In the genomic region with DNA sequence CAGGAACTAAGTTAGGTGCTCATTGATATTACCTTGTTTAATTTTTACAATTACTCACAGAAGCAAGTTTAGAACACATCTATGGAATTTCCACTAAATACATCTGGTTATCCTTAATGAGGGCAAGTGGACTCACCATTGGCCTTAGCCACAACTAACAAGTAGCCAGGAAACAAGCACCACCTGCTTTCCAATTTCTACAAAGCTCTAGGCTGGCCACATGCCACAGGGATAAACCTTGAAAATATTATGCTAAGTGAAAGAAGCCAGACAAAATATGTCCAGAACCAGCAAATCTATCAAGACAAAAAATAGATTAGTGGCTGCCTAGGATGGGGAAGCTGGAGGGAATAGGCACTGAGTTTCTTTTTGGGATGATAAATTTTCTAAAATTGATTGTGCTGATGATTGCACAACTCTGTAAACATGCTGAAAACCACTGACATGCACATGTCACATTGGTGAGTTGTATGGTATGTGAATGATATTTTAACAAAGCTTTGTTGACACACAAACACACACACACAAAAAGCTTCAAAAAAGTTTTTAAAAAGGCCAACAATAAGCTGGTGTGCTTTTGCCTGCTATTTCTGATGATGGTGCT, we compare ENCODE assay signal across 16 cellular contexts.
"Had no signal": no experiment of that assay in that cellular context is flagged by ENCODE, and none has a peak within 500 bp of the region (broad histone marks: within the 10 kb centered on the region; RNA-seq: fewer than 3 reads in every experiment).

No MANE protein-coding gene starts in this region.

- H3K27me3 ChIP-seq: breast epithelium, dorsolateral prefrontal cortex, upper lobe of left lung had no signal

- DNase-seq: activated CD4-positive, alpha-beta memory T cell treated with anti-CD3 and anti-CD28 coated beads for 36 hours; activated gamma-delta T cell treated with Interleukin-2 at 50 U/mL for 16 hours; activated naive CD8-positive, alpha-beta T cell treated with anti-CD3 and anti-CD28 coated beads for 36 hours; activated T-cell treated with anti-CD3 and anti-CD28 coated beads, Interleukin-2, amount 50 U/mL, for 48 hours; anterior cingulate cortex; dorsolateral prefrontal cortex; foreskin fibroblast; head of caudate nucleus; left ventricle myocardium superior; stimulated activated CD4-positive, alpha-beta T cell treated with anti-CD3 and anti-CD28 coated beads, Interleukin-4, amount 100 ng/mL, for 1 hour; stimulated activated CD8-positive, alpha-beta memory T cell treated with anti-CD3 and anti-CD28 coated beads, Interleukin-4, amount 100 ng/mL, for 48 hours; stimulated activated naive CD8-positive, alpha-beta T cell treated with anti-CD3 and anti-CD28 coated beads, Interleukin-15, Interleukin-2, amounts not matched to agents 100 U/mL and 50 U/mL, for 24 hours; T1000; upper lobe of left lung had no signal

- ATAC-seq: left ventricle myocardium superior; stimulated activated naive CD8-positive, alpha-beta T cell treated with anti-CD3 and anti-CD28 coated beads, Interleukin-15, Interleukin-2, amounts not matched to agents 100 U/mL and 50 U/mL, for 24 hours had no signal

- H3K4me1 ChIP-seq: breast epithelium had no signal

- H3K9me3 ChIP-seq: breast epithelium, upper lobe of left lung had no signal

- H3K27ac ChIP-seq: upper lobe of left lung, VCaP had no signal

- H3K4me3 ChIP-seq: breast epithelium, dorsolateral prefrontal cortex, upper lobe of left lung had no signal

- H3K36me3 ChIP-seq: breast epithelium, upper lobe of left lung had no signal
